23 cellular contexts compared by ENCODE assay signal in genomic region chr16:71600822-71601221, GRCh38. TPM values are rescaled to one million over a fixed set of nuclear protein-coding genes. Genes with fewer than 3 reads are reported as not detected.
"Had no signal": no experiment of that assay in that cellular context is flagged by ENCODE, and none has a peak within 500 bp of the region (broad histone marks: within the 10 kb centered on the region; RNA-seq: fewer than 3 reads in every experiment).

No MANE protein-coding gene starts in this region.

- H3K4me1 ChIP-seq: SJSA1 had no signal

- ATAC-seq: activated CD8-positive, alpha-beta T cell treated with anti-CD3 and anti-CD28 coated beads, Interleukin-2, amount 10 ng/mL, durations not matched to agents 7 days and 5 days; activated naive CD8-positive, alpha-beta T cell treated with anti-CD3 and anti-CD28 coated beads, Interleukin-2, amount 50 U/mL, for 24 hours; Panc1; SK-N-SH treated with all-trans-retinoic acid at 6 μM for 48 hours had no signal

- H3K9me3 ChIP-seq: MG63, SJSA1 had no signal

- DNase-seq: activated CD4-positive, alpha-beta T cell treated with anti-CD3 and anti-CD28 coated beads for 48 hours; activated CD4-positive, alpha-beta T cell treated with anti-CD3 and anti-CD28 coated beads, Interleukin-2, amount 50 U/mL, for 4 hours; activated CD4-positive, CD25-positive, alpha-beta regulatory T cell treated with anti-CD3 and anti-CD28 coated beads, Interleukin-2, amount 50 U/mL, for 72 hours; activated CD8-positive, alpha-beta memory T cell treated with anti-CD3 and anti-CD28 coated beads, Interleukin-2, amount 50 U/mL, for 48 hours; activated CD8-positive, alpha-beta T cell treated with anti-CD3 and anti-CD28 coated beads, Interleukin-2, amount 10 ng/mL, durations not matched to agents 7 days and 5 days; activated naive CD4-positive, alpha-beta T cell; activated naive CD8-positive, alpha-beta T cell treated with anti-CD3 and anti-CD28 coated beads, Interleukin-2, amount 50 U/mL, for 24 hours; activated T-cell treated with anti-CD3 and anti-CD28 coated beads, Interleukin-2, amount 50 U/mL, for 1 hour; amniotic stem cell; brain microvascular endothelial cell; MG63; NCI-H1105; NCI-H1436; NCI-H1694 treated with DMSO at 0.1 percent for 48 hours; NCI-H2029 treated with DMSO at 0.1 percent for 48 hours; NCI-H446; NCI-H524; NCI-H748 treated with DMSO at 0.1 percent for 48 hours; OCI-M1 had no signal

- H3K4me3 ChIP-seq: cardiac muscle cell, MG63, SJSA1 had no signal

- H3K27me3 ChIP-seq: brain microvascular endothelial cell, cardiac muscle cell, MG63, SJSA1 had no signal

- H3K27ac ChIP-seq: brain microvascular endothelial cell, cardiac muscle cell, SJSA1 had no signal

- H3K36me3 ChIP-seq: brain microvascular endothelial cell, cardiac muscle cell, MG63, SJSA1 had no signal

RNA-seq across cellular contexts. Expression of gene TAT, which starts 23.9 kb away (rescaled TPM):
- total RNA-seq: activated CD8-positive, alpha-beta T cell treated with anti-CD3 and anti-CD28 coated beads, Interleukin-2, amount 10 ng/mL, durations not matched to agents 7 days and 5 days; cardiac muscle cell; SJSA1 had no signal

RNA-seq across cellular contexts. Expression of gene MARVELD3, which starts 25.2 kb away (rescaled TPM):
- total RNA-seq: activated CD8-positive, alpha-beta T cell treated with anti-CD3 and anti-CD28 coated beads, Interleukin-2, amount 10 ng/mL, durations not matched to agents 7 days and 5 days; cardiac muscle cell; SJSA1 had no signal
